Comparison of ENCODE assay signal across 1 cellular context in genomic region chr20:53767206-53767924, GRCh38.
TF ChIP-seq lines count a peak whose summit lies in the region.

No MANE protein-coding gene starts in this region.

TF ChIP-seq in K562, 482 proteins besides CTCF, POLR2A, EP300 and RAD21 (continued from another document and continues in another):
- TF ChIP-seq ZNF592 (IDR thresholded peaks at IDR 0.05) = 0 out of 2 replicates have a peak, but pooled peaks have one; percentile 21
- no peak for TF ChIP-seq SP2 (IDR thresholded peaks at IDR 0.05; ENCODE audit: extremely low read depth, low read depth, low read length, poor library complexity, severe bottlenecking)
- TF ChIP-seq ZNF512 (tag; IDR thresholded peaks at IDR 0.05) = no peak
- no peak for TF ChIP-seq ZBTB17 (CRISPR knock-in tag; IDR thresholded peaks at IDR 0.05)
- TF ChIP-seq RAD51 (IDR thresholded peaks at IDR 0.05; ENCODE audit: borderline replicate concordance, low read depth) = no peak
- no peak for TF ChIP-seq TRIM28 (IDR thresholded peaks at IDR 0.05)
- peak; percentile 56; the same call in 1 of the 2 replicates for TF ChIP-seq CREB3L1 (IDR thresholded peaks at IDR 0.05; ENCODE audit: borderline replicate concordance, low read depth)
- no peak for TF ChIP-seq ZNF586 (CRISPR knock-in tag; conservative IDR thresholded peaks at IDR 0.05)
- TF ChIP-seq USF1 (CRISPR knock-in tag; IDR thresholded peaks at IDR 0.05) = no peak
- no peak for TF ChIP-seq SREBF2 (CRISPR knock-in tag; IDR thresholded peaks at IDR 0.05)
- no peak for TF ChIP-seq ZNF12 (CRISPR knock-in tag; IDR thresholded peaks at IDR 0.05)
- no peak for TF ChIP-seq PML (IDR thresholded peaks at IDR 0.05; ENCODE audit: low read length)
- peak in 1 of 3 experiments; percentile 91; a peak in 2 of 6 replicates for TF ChIP-seq ZBTB11 (CRISPR knock-in tag; IDR thresholded peaks at IDR 0.05)
- TF ChIP-seq FOXK2 (conservative IDR thresholded peaks at IDR 0.05 in 1 of 2, IDR thresholded peaks at IDR 0.05 in 1 of 2; ENCODE audit: low read depth in 2 of 2) = peak; percentile 66 to 75
- TF ChIP-seq DPF2 (IDR thresholded peaks at IDR 0.05) = 0 out of 2 replicates have a peak, but pooled peaks have one; percentile 34
- no peak for TF ChIP-seq ZNF280A (IDR thresholded peaks at IDR 0.05; ENCODE audit: low read depth, partially characterized antibody)
- peak; percentile 73 for TF ChIP-seq CEBPB (tag; IDR thresholded peaks at IDR 0.05)
- TF ChIP-seq NR2C1 (IDR thresholded peaks at IDR 0.05) = no peak
- TF ChIP-seq NR2C1 (tag; IDR thresholded peaks at IDR 0.05) = peak; percentile 31; the same call in 1 of the 2 replicates
- no peak for TF ChIP-seq HNRNPK (IDR thresholded peaks at IDR 0.05; ENCODE audit: low read depth, low read length, poor library complexity, severe bottlenecking)
- TF ChIP-seq TRIM25 (IDR thresholded peaks at IDR 0.05; ENCODE audit: borderline replicate concordance) = no peak
- no peak for TF ChIP-seq ZNF407 (IDR thresholded peaks at IDR 0.05; ENCODE audit: low read depth)
- no peak for TF ChIP-seq RBM39 (optimal IDR thresholded peaks at IDR 0.05; ENCODE audit: low read depth, low read length)
- no peak for TF ChIP-seq HDAC1 (IDR thresholded peaks at IDR 0.05)
